24 cellular contexts compared by ENCODE assay signal in the genomic region with DNA sequence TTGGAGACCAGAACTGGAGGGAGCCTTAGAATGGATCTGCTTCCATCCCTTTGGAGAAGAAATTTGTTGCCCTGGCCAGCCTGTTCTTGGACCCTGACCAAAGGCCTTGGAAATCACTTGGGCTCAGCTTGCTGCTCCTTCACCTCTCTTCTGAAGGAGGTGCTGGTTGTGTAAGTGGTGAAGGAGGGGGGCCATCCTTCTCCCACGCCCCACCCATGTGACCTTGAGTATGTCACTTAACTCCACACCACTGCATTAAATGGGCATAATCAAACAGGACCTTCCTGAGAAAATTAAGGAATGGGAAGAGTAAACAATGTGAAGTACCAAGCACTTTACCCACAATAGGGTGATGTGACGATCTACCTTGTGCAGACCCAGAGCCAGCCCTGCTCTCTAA.
"Had no signal": no experiment of that assay in that cellular context is flagged by ENCODE, and none has a peak within 500 bp of the region (broad histone marks: within the 10 kb centered on the region; RNA-seq: fewer than 3 reads in every experiment).

No MANE protein-coding gene starts in this region.

- DNase-seq: dermis blood vessel endothelial cell; effector memory CD4-positive, alpha-beta T cell; foreskin keratinocyte; heart left ventricle; hippocampal formation; left cardiac atrium; left ventricle myocardium superior; mesenchymal stem cell; mucosa of descending colon; naive B cell; sigmoid colon; stimulated activated CD4-positive, alpha-beta T cell treated with anti-CD3 and anti-CD28 coated beads, Interleukin-2, amount 100 ng/mL, for 24 hours; stimulated activated CD4-positive, alpha-beta T cell treated with anti-CD3 and anti-CD28 coated beads, Interleukin-4, amount 100 ng/mL, for 24 hours; stimulated activated naive CD4-positive, alpha-beta T cell treated with Interleukin-2 at 50 U/mL for 16 hours; stomach; thyroid gland had no signal

- H3K27ac ChIP-seq: coronary artery, esophagus muscularis mucosa, foreskin keratinocyte, gastroesophageal sphincter, heart left ventricle, neutrophil, parathyroid adenoma, sigmoid colon, stomach, thyroid gland, vagina had no signal

- H3K9me3 ChIP-seq: gastroesophageal sphincter, mucosa of descending colon, neutrophil, sigmoid colon, stomach, thyroid gland, vagina had no signal

- H3K27me3 ChIP-seq: thyroid gland, vagina had no signal

- H3K4me3 ChIP-seq: coronary artery, esophagus muscularis mucosa, gastroesophageal sphincter, heart left ventricle, mucosa of descending colon, sigmoid colon, stomach, thyroid gland, vagina had no signal

- H3K4me1 ChIP-seq: esophagus muscularis mucosa, foreskin keratinocyte, gastroesophageal sphincter, heart left ventricle, parathyroid adenoma, sigmoid colon, stomach, thyroid gland had no signal

- H3K36me3 ChIP-seq: esophagus muscularis mucosa, gastroesophageal sphincter, heart left ventricle, neutrophil, sigmoid colon, stomach, thyroid gland, vagina had no signal

- ATAC-seq: foreskin keratinocyte; gastroesophageal sphincter; heart left ventricle; left cardiac atrium; left ventricle myocardium superior; mucosa of descending colon; natural killer cell treated with Interleukin-12 subunit alpha and Interleukin-12 subunit beta and Interleukin-15 and Interleukin-18, amount 100 ng/mL, for 72 hours; stimulated activated effector memory CD8-positive, alpha-beta T cell treated with anti-CD3 and anti-CD28 coated beads, Interleukin-12 subunit alpha, Interleukin-12 subunit beta, amount 100 ng/mL, for 72 hours had no signal
